In genomic region chr4:2402053-2402452, GRCh38 we compare ENCODE assay signal across 8 cellular contexts. TPM values are rescaled to one million over a fixed set of nuclear protein-coding genes. Genes with fewer than 3 reads are reported as not detected.
A peak's percentile ranks its signal among the peaks of the same experiment; 100 is the strongest.
DNase-seq lines count a peak whose midpoint lies in the region; ATAC-seq and TF ChIP-seq lines count a peak whose summit lies in the region.

No MANE protein-coding gene starts in this region.

- no peaks in the 10 kb centered on the region for H3K9me3 ChIP-seq in smooth muscle cell (replicated peaks; ENCODE audit: low read depth)

- in situ Hi-C loops in T47D (cut with HindIII; ENCODE audit: low pct_unique_long_range_greater_than_20kb, low sequenced_read_pairs) = no loop called here

- no peaks in the 10 kb centered on the region for H4K20me1 ChIP-seq in smooth muscle cell (ENCODE audit: low read depth)

- H3K27me3 Mint-ChIP-seq in activated T-helper 2 cell treated with anti-CD3 and anti-CD28 coated beads, Interferon-gamma antibody, Interleukin-2, Interleukin-4, amounts not matched to agents 10 μg/mL and 5 μg/mL and 100 μg/mL, durations not matched to agents 14 hours and 24 hours and 36 hours (ENCODE audit: low read depth) = no peaks in the 10 kb centered on the region

- peak; percentile 43 for DNase-seq in EH (ENCODE audit: low read depth)
- DNase-seq in NCI-H524 treated with DMSO at 0.1 percent for 48 hours (lab: John Stamatoyannopoulos, UW) = peak; percentile 72
- DNase-seq in T47D (ENCODE audit: low read depth in 1 of 2, low spot score in 1 of 2) = peak; percentile 88 to 95
- DNase-seq in islet precursor cell = peak; percentile 97
- peak; percentile 45 for DNase-seq in smooth muscle cell (lab: John Stamatoyannopoulos, UW; ENCODE audit: unreplicated experiment)
- DNase-seq in activated T-helper 2 cell treated with anti-CD3 and anti-CD28 coated beads, Interferon-gamma antibody, Interleukin-2, Interleukin-4, amounts not matched to agents 10 μg/mL and 5 μg/mL and 100 μg/mL, durations not matched to agents 14 hours and 24 hours and 36 hours (ENCODE audit: low spot score) = no peak

- H3F3A ChIP-seq in smooth muscle cell (ENCODE audit: low read depth) = no peaks in the 10 kb centered on the region

- no peaks in the 10 kb centered on the region for H3K36me3 ChIP-seq in smooth muscle cell (ENCODE audit: low read depth)

- H3K4me1 ChIP-seq in smooth muscle cell (ENCODE audit: low read depth) = peaks cover 7% of the 10 kb centered on the region

- H3K27ac ChIP-seq in smooth muscle cell (ENCODE audit: low read depth) = no peak overlapping the region

- peaks cover 10% of the 10 kb centered on the region for H3K4me1 Mint-ChIP-seq in activated T-helper 2 cell treated with anti-CD3 and anti-CD28 coated beads, Interferon-gamma antibody, Interleukin-2, Interleukin-4, amounts not matched to agents 10 μg/mL and 5 μg/mL and 100 μg/mL, durations not matched to agents 14 hours and 24 hours and 36 hours (ENCODE audit: low read depth)

- H3K36me3 Mint-ChIP-seq in activated T-helper 2 cell treated with anti-CD3 and anti-CD28 coated beads, Interferon-gamma antibody, Interleukin-2, Interleukin-4, amounts not matched to agents 10 μg/mL and 5 μg/mL and 100 μg/mL, durations not matched to agents 14 hours and 24 hours and 36 hours (ENCODE audit: low read depth) = no peaks in the 10 kb centered on the region

- H3K9ac ChIP-seq in smooth muscle cell (ENCODE audit: low read depth) = no peak overlapping the region

- 0% methylated on average over 15 of the region's 15 CpGs for WGBS in smooth muscle cell (ENCODE audit: low lambda C conversion rate)

- intact Hi-C loops in activated T-helper 2 cell treated with anti-CD3 and anti-CD28 coated beads, Interferon-gamma antibody, Interleukin-2, Interleukin-4, amounts not matched to agents 10 μg/mL and 5 μg/mL and 100 μg/mL, durations not matched to agents 14 hours and 24 hours and 36 hours (cut with micrococcal nuclease) = no loop called here

- peaks cover 6% of the 10 kb centered on the region for H3K27me3 ChIP-seq in smooth muscle cell (ENCODE audit: low read depth)

- no peaks in the 10 kb centered on the region for H3K79me2 ChIP-seq in smooth muscle cell (ENCODE audit: low read depth)

- H3K4me2 ChIP-seq in smooth muscle cell = peak overlapping the region; percentile 82

- peak overlapping the region; percentile 42 for H3K4me3 ChIP-seq in smooth muscle cell

- H2AFZ ChIP-seq in smooth muscle cell (ENCODE audit: low read depth) = peak overlapping the region; percentile 59

- no peak overlapping the region for H3K4me3 Mint-ChIP-seq in activated T-helper 2 cell treated with anti-CD3 and anti-CD28 coated beads, Interferon-gamma antibody, Interleukin-2, Interleukin-4, amounts not matched to agents 10 μg/mL and 5 μg/mL and 100 μg/mL, durations not matched to agents 14 hours and 24 hours and 36 hours (ENCODE audit: low read depth)

- ATAC-seq in HG03280 (IDR thresholded peaks at IDR 0.05; ENCODE audit: unreplicated experiment) (no peak), HG02610 (IDR thresholded peaks at IDR 0.05; ENCODE audit: unreplicated experiment) (no peak)

- no peak overlapping the region for H3K27ac Mint-ChIP-seq in activated T-helper 2 cell treated with anti-CD3 and anti-CD28 coated beads, Interferon-gamma antibody, Interleukin-2, Interleukin-4, amounts not matched to agents 10 μg/mL and 5 μg/mL and 100 μg/mL, durations not matched to agents 14 hours and 24 hours and 36 hours

- no peak for TF ChIP-seq CTCF in smooth muscle cell (IDR thresholded peaks at IDR 0.05; ENCODE audit: borderline replicate concordance, insufficient read depth, poor library complexity, severe bottlenecking)

- no peaks in the 10 kb centered on the region for H3K9me3 Mint-ChIP-seq in activated T-helper 2 cell treated with anti-CD3 and anti-CD28 coated beads, Interferon-gamma antibody, Interleukin-2, Interleukin-4, amounts not matched to agents 10 μg/mL and 5 μg/mL and 100 μg/mL, durations not matched to agents 14 hours and 24 hours and 36 hours

RNA-seq across cellular contexts. Expression of gene ZFYVE28, which starts 16.4 kb away (rescaled TPM):
- total RNA-seq in smooth muscle cell = 0.09 and 0.22 TPM in 2 replicates
- polyA plus RNA-seq in smooth muscle cell = 0.26 TPM in 1 of 2 replicates, not detected in the other
- 10.0 and 11.9 TPM in 2 replicates for total RNA-seq in activated T-helper 2 cell treated with anti-CD3 and anti-CD28 coated beads, Interferon-gamma antibody, Interleukin-2, Interleukin-4, amounts not matched to agents 10 μg/mL and 5 μg/mL and 100 μg/mL, durations not matched to agents 14 hours and 24 hours and 36 hours

RNA-seq across cellular contexts. Expression of gene CFAP99, which starts 16.7 kb away (rescaled TPM):
- not detected in 2 replicates for total RNA-seq in smooth muscle cell
- not detected in 2 replicates for polyA plus RNA-seq in smooth muscle cell
- total RNA-seq in activated T-helper 2 cell treated with anti-CD3 and anti-CD28 coated beads, Interferon-gamma antibody, Interleukin-2, Interleukin-4, amounts not matched to agents 10 μg/mL and 5 μg/mL and 100 μg/mL, durations not matched to agents 14 hours and 24 hours and 36 hours = not detected in 2 replicates
